11 cellular contexts compared by ENCODE assay signal in genomic region chr11:95845168-95845567, GRCh38.
"Had no signal": no experiment of that assay in that cellular context is flagged by ENCODE, and none has a peak within 500 bp of the region (broad histone marks: within the 10 kb centered on the region; RNA-seq: fewer than 3 reads in every experiment).

No MANE protein-coding gene starts in this region.

- FAIRE-seq: H1, H54 had no signal

- ATAC-seq: GM23338, HCT116 had no signal

- H2AFZ ChIP-seq: GM23248, GM23338 had no signal

- DNase-seq: GM23248, GOT3, H7, H9, HCEC 1CT, HFFc6 had no signal

- H3K27ac ChIP-seq: GM23248 had no signal

- H3K4me1 ChIP-seq: HAP-1 had no signal

- H3K9me3 ChIP-seq: HAP-1 had no signal

- H3K4me2 ChIP-seq: GM23338 had no signal

- H3K9ac ChIP-seq: GM23248 had no signal

- H3K4me3 ChIP-seq: GM23248, GM23338, HAP-1 had no signal
